ENCODE assay signal across 26 cellular contexts in the genomic region with DNA sequence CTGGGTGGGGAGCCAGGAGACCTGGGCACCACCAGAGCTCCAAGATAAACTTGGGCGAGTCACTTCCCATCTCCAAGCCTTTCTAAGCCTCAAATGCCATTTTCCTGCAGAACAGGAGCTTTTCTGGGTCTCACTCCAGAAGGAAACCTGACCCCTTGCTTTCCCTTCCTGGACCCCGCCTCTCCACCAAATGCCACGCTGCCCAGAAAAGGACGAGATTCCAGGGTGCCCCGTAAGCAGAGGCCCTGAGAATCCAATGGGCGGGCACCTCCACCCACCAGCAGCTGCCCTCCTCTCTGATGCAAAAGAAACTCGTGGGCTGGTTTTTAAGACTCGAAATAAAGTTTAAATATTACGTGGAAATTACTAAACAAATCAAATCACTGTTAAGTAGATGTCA. TPM values are rescaled to one million over a fixed set of nuclear protein-coding genes. Genes with fewer than 3 reads are reported as not detected.
DNase-seq lines count a peak whose midpoint lies in the region; FAIRE-seq and TF ChIP-seq lines count a peak whose summit lies in the region.
"Had no signal": no experiment of that assay in that cellular context is flagged by ENCODE, and none has a peak within 500 bp of the region (broad histone marks: within the 10 kb centered on the region; RNA-seq: fewer than 3 reads in every experiment).

No MANE protein-coding gene starts in this region.

- no peak for FAIRE-seq in H1 (lab: Jason Lieb, UNC)
- FAIRE-seq: A204.1 had no signal

- no peak overlapping the region for H4K5ac ChIP-seq in H1 (ENCODE audit: insufficient read length, low read depth, low read length)

- H3K18ac ChIP-seq in H1 (ENCODE audit: extremely low read depth, low read length) = no peak overlapping the region

- no peak overlapping the region for H3K23ac ChIP-seq in H1 (ENCODE audit: insufficient read length)

- H2BK12ac ChIP-seq in H1 (ENCODE audit: low read depth, low read length) = no peak overlapping the region

- no peak overlapping the region for H3K14ac ChIP-seq in H1 (ENCODE audit: insufficient read length)

- H2AFZ ChIP-seq in H1 (ENCODE audit: low read length) (no peak overlapping the region), osteoblast (ENCODE audit: low read length) (no peak overlapping the region)
- H2AFZ ChIP-seq: parathyroid adenoma had no signal

- H3K27me3 ChIP-seq in H1 (replicated peaks in 1 of 4; ENCODE audit: control insufficient read depth in 3 of 4, extremely low read depth in 1 of 4, insufficient read depth in 3 of 4, low read length in 3 of 4) = no peaks in the 10 kb centered on the region
- H3K27me3 ChIP-seq in stomach = no peaks in the 10 kb centered on the region
- H3K27me3 ChIP-seq in osteoblast (ENCODE audit: insufficient read depth, low read length) = peaks cover 3% of the 10 kb centered on the region
- H3K27me3 ChIP-seq: colonic mucosa had no signal

- H3K27ac Mint-ChIP-seq in mesothelial cell of epicardium = peak overlapping the region; percentile 3
- H3K27ac Mint-ChIP-seq: activated CD4-positive, alpha-beta T cell treated with anti-CD3 and anti-CD28 coated beads, Interleukin-2, amount 10 ng/mL, durations not matched to agents 7 days and 5 days; activated CD8-positive, alpha-beta memory T cell treated with anti-CD3 and anti-CD28 coated beads, Interleukin-2, amount 10 ng/mL, durations not matched to agents 7 days and 5 days; activated T-cell treated with anti-CD3 and anti-CD28 coated beads, Interleukin-2, amount 50 U/mL, for 72 hours; naive thymus-derived CD8-positive, alpha-beta T cell had no signal

- no peak overlapping the region for H3K4ac ChIP-seq in H1 (replicated peaks; ENCODE audit: insufficient read length, low read depth, low read length)

- no peak overlapping the region for H3K27ac ChIP-seq in H1 (ENCODE audit: low read depth, low read length)
- H3K27ac ChIP-seq in stomach = peak overlapping the region in 3 of 5 donors; percentile 18 to 33 (median 26)
- no peak overlapping the region for H3K27ac ChIP-seq in osteoblast (ENCODE audit: low read depth, low read length)
- H3K27ac ChIP-seq: colonic mucosa, WERI-Rb-1 had no signal

- H2BK15ac ChIP-seq in H1 (ENCODE audit: low read length) = no peak overlapping the region

- no peak overlapping the region for H4K91ac ChIP-seq in H1 (replicated peaks; ENCODE audit: insufficient read length, low read length)

- H3K9ac ChIP-seq in H1 (replicated peaks in 1 of 4; ENCODE audit: extremely low read depth in 1 of 4, low read depth in 3 of 4, low read length in 3 of 4) = no peak overlapping the region
- H3K9ac ChIP-seq: parathyroid adenoma had no signal

- H3K23me2 ChIP-seq in H1 (ENCODE audit: low read depth, low read length) = peaks cover 3% of the 10 kb centered on the region; the same call in 1 of the 2 replicates

- H3K4me3 ChIP-seq in H1 (ENCODE audit: extremely low read depth in 1 of 4, insufficient read depth in 2 of 4, low read depth in 3 of 4, low read length in 4 of 4) (0 out of 8 replicates have a peak overlapping the region, but pooled peaks of 1 of the 4 experiments have one; percentile 2), stomach (no peak overlapping the region), osteoblast (ENCODE audit: insufficient read depth, low read length) (no peak overlapping the region)
- H3K4me3 ChIP-seq: colonic mucosa had no signal

- peak overlapping the region; percentile 84; the same call in 1 of the 2 replicates for H2AK5ac ChIP-seq in H1 (ENCODE audit: low read depth, low read length)

- H4K8ac ChIP-seq in H1 (ENCODE audit: extremely low read depth, insufficient read depth, low read length) = no peak overlapping the region; the same call in 1 of the 2 replicates

- no peak for TF ChIP-seq CTCF in H1 (IDR thresholded peaks at IDR 0.05; ENCODE audit: control extremely low read depth in 1 of 3, insufficient read depth in 1 of 3, low read depth in 1 of 3, low read length in 3 of 3)
- no peak for TF ChIP-seq CTCF in mesothelial cell of epicardium (IDR thresholded peaks at IDR 0.05; ENCODE audit: unreplicated experiment)
- TF ChIP-seq CTCF in stomach (IDR thresholded peaks at IDR 0.05) = no peak
- no peak for TF ChIP-seq CTCF in osteoblast (IDR thresholded peaks at IDR 0.05; ENCODE audit: extremely low read depth, low read depth, low read length)

- H3K36me3 Mint-ChIP-seq in mesothelial cell of epicardium = no peaks in the 10 kb centered on the region
- H3K36me3 Mint-ChIP-seq: activated CD8-positive, alpha-beta memory T cell treated with anti-CD3 and anti-CD28 coated beads, Interleukin-2, amount 10 ng/mL, durations not matched to agents 7 days and 5 days; naive thymus-derived CD8-positive, alpha-beta T cell had no signal

- peak overlapping the region; percentile 21 to 37; a peak in 3 of 4 replicates for H3K4me2 ChIP-seq in H1 (ENCODE audit: insufficient read depth in 1 of 2, low read depth in 2 of 2, low read length in 2 of 2)
- no peak overlapping the region for H3K4me2 ChIP-seq in osteoblast (ENCODE audit: insufficient read depth, low read length)

- no peaks in the 10 kb centered on the region for H3K9me3 Mint-ChIP-seq in mesothelial cell of epicardium
- H3K9me3 Mint-ChIP-seq: activated CD4-positive, alpha-beta T cell treated with anti-CD3 and anti-CD28 coated beads, Interleukin-2, amount 10 ng/mL, durations not matched to agents 7 days and 5 days; activated T-cell treated with anti-CD3 and anti-CD28 coated beads, Interleukin-2, amount 50 U/mL, for 72 hours; naive thymus-derived CD8-positive, alpha-beta T cell had no signal

- H2BK120ac ChIP-seq in H1 (replicated peaks; ENCODE audit: low read depth, low read length) = no peak overlapping the region

- POLR2A ChIA-PET in H1 (lab: Charles Lee; ENCODE audit: partially characterized antibody) = interaction anchor here (0.6 to 2.1 kb wide), 6 partner anchors 8 to 459 kb away, joined by 3 to 6 read pairs (median 3); no protein-coding TSS in a partner anchor

- no peak overlapping the region for H3K56ac ChIP-seq in H1 (replicated peaks; ENCODE audit: insufficient read length, low read depth, low read length)

- H3K4me1 Mint-ChIP-seq in mesothelial cell of epicardium = peaks cover 26% of the 10 kb centered on the region
- H3K4me1 Mint-ChIP-seq: activated CD4-positive, alpha-beta T cell treated with anti-CD3 and anti-CD28 coated beads, Interleukin-2, amount 10 ng/mL, durations not matched to agents 7 days and 5 days; activated CD8-positive, alpha-beta memory T cell treated with anti-CD3 and anti-CD28 coated beads, Interleukin-2, amount 10 ng/mL, durations not matched to agents 7 days and 5 days; naive thymus-derived CD8-positive, alpha-beta T cell had no signal

- no peaks in the 10 kb centered on the region for H3K27me3 Mint-ChIP-seq in mesothelial cell of epicardium (ENCODE audit: low read depth)
- H3K27me3 Mint-ChIP-seq: activated CD8-positive, alpha-beta memory T cell treated with anti-CD3 and anti-CD28 coated beads, Interleukin-2, amount 10 ng/mL, durations not matched to agents 7 days and 5 days had no signal

- no peaks in the 10 kb centered on the region; a peak in 1 of 8 replicates for H3K36me3 ChIP-seq in H1 (ENCODE audit: control insufficient read depth in 2 of 4, insufficient read depth in 4 of 4, low read length in 3 of 4)
- no peaks in the 10 kb centered on the region for H3K36me3 ChIP-seq in stomach
- no peaks in the 10 kb centered on the region for H3K36me3 ChIP-seq in osteoblast (ENCODE audit: insufficient read depth, low read length)
- H3K36me3 ChIP-seq: colonic mucosa, WERI-Rb-1 had no signal

- H2BK20ac ChIP-seq in H1 (ENCODE audit: low read length) = no peak overlapping the region

- H4K20me1 ChIP-seq in H1 (replicated peaks in 1 of 2; ENCODE audit: control insufficient read depth in 1 of 2, insufficient read depth in 2 of 2, low read length in 2 of 2) (peaks cover 13 to 20% of the 10 kb centered on the region in 2 experiments), osteoblast (ENCODE audit: insufficient read depth, low read length) (no peaks in the 10 kb centered on the region)

- H3K79me2 ChIP-seq in H1 (ENCODE audit: control insufficient read depth in 1 of 2, insufficient read depth in 2 of 2, low read length in 2 of 2) = peaks cover 0 to 84% of the 10 kb centered on the region in 2 experiments; a peak in 2 of 4 replicates
- H3K79me2 ChIP-seq in osteoblast (ENCODE audit: insufficient read depth, low read length) = no peaks in the 10 kb centered on the region
- H3K79me2 ChIP-seq: parathyroid adenoma had no signal

- TF ChIP-seq POLR2A in H1 (IDR thresholded peaks at IDR 0.05; ENCODE audit: control extremely low read depth in 1 of 2, low read depth in 2 of 2, low read length in 2 of 2) (no peak), stomach (IDR thresholded peaks at IDR 0.05) (no peak)

- WGBS in H1 (ENCODE audit: extremely low coverage in 1 of 2, insufficient coverage in 1 of 2, insufficient read length in 1 of 2, insufficient replicate concordance in 2 of 2, low coverage in 1 of 2, low lambda C conversion rate in 2 of 2, missing lambda C conversion rate in 1 of 2), 2 experiments = 50% methylated on average over 9 of the region's 9 CpGs; no CpG with 5 or more reads in 1 of the 2 experiments
- 48 to 71% (median 60%) methylated on average over 9 of the region's 9 CpGs for WGBS in stomach, 5 donors

- peaks cover 15% of the 10 kb centered on the region for H3K79me1 ChIP-seq in H1 (ENCODE audit: low read depth, low read length)

- no peak for TF ChIP-seq RAD21 in H1 (IDR thresholded peaks at IDR 0.05 in 1 of 2, conservative IDR thresholded peaks at IDR 0.05 in 1 of 2; ENCODE audit: low read depth in 2 of 2, low read length in 2 of 2)

- CTCF ChIA-PET in H1 (lab: Charles Lee; ENCODE audit: partially characterized antibody) = interaction anchor here (0.7 to 2.2 kb wide), 9 partner anchors 9 to 109 kb away, joined by 3 to 6 read pairs (median 3); no protein-coding TSS in a partner anchor

- H3K9me3 ChIP-seq in H1 (ENCODE audit: insufficient read depth in 2 of 2, low read depth in 1 of 2, low read length in 1 of 2) = no peaks in the 10 kb centered on the region
- no peaks in the 10 kb centered on the region for H3K9me3 ChIP-seq in stomach
- no peaks in the 10 kb centered on the region for H3K9me3 ChIP-seq in osteoblast (ENCODE audit: low read depth, low read length)
- H3K9me3 ChIP-seq: colonic mucosa had no signal

- DNase-seq in NCI-H524 (lab: John Stamatoyannopoulos, UW) (peak; percentile 41 to 45), NCI-H524 treated with DMSO at 0.1 percent for 48 hours (lab: John Stamatoyannopoulos, UW) (no peak), H1 (ENCODE audit: low read depth in 1 of 2, low spot score in 2 of 2) (no peak), mesothelial cell of epicardium (ENCODE audit: low spot score in 2 of 2, unreplicated experiment in 2 of 2) (no peak), stomach (no peak), osteoblast (ENCODE audit: insufficient read length, low spot score, missing footprints) (no peak), AG08395 (ENCODE audit: low spot score) (no peak), NCI-H2196 (lab: John Stamatoyannopoulos, UW; ENCODE audit: unreplicated experiment) (no peak)
- DNase-seq: activated CD4-positive, alpha-beta T cell treated with anti-CD3 and anti-CD28 coated beads, Interleukin-2, amount 10 ng/mL, durations not matched to agents 7 days and 5 days; activated CD8-positive, alpha-beta memory T cell treated with anti-CD3 and anti-CD28 coated beads, Interleukin-2, amount 10 ng/mL, durations not matched to agents 7 days and 5 days; activated naive CD4-positive, alpha-beta T cell treated with Interleukin-2 at 50 U/mL for 16 hours; activated T-cell treated with anti-CD3 and anti-CD28 coated beads, Interleukin-2, amount 50 U/mL, for 72 hours; amygdala; colonic mucosa; DMS79 treated with DMSO at 0.1 percent for 48 hours; H7; NCI-H187 treated with DMSO at 0.1 percent for 48 hours; NCI-H345; SHP77; stimulated activated CD8-positive, alpha-beta memory T cell treated with anti-CD3 and anti-CD28 coated beads, Interleukin-4, amount 100 ng/mL, for 48 hours; T-helper 9 cell; WERI-Rb-1 had no signal

- H3K4me3 Mint-ChIP-seq in mesothelial cell of epicardium = no peak overlapping the region
- H3K4me3 Mint-ChIP-seq: activated CD4-positive, alpha-beta T cell treated with anti-CD3 and anti-CD28 coated beads, Interleukin-2, amount 10 ng/mL, durations not matched to agents 7 days and 5 days; activated CD8-positive, alpha-beta memory T cell treated with anti-CD3 and anti-CD28 coated beads, Interleukin-2, amount 10 ng/mL, durations not matched to agents 7 days and 5 days; activated T-cell treated with anti-CD3 and anti-CD28 coated beads, Interleukin-2, amount 50 U/mL, for 72 hours; naive thymus-derived CD8-positive, alpha-beta T cell had no signal

- H2BK5ac ChIP-seq in H1 (ENCODE audit: low read depth, low read length) = 0 out of 2 replicates have a peak overlapping the region, but pooled peaks have one; percentile 10

- intact Hi-C loops in stomach (cut with DNase I; ENCODE audit: low total_unique reads) = no loop called here

- TF ChIP-seq EP300 in H1 (IDR thresholded peaks at IDR 0.05; ENCODE audit: borderline replicate concordance in 1 of 2, low read depth in 2 of 2, low read length in 2 of 2) (no peak), stomach (IDR thresholded peaks at IDR 0.05) (no peak)

- peaks cover 9 to 24% (median 16%) of the 10 kb centered on the region in 4 experiments for H3K4me1 ChIP-seq in H1 (replicated peaks in 1 of 4; ENCODE audit: control insufficient read depth in 3 of 4, insufficient read depth in 4 of 4, low read length in 3 of 4)
- peaks cover 0 to 19% (median 7%) of the 10 kb centered on the region in 4 donors for H3K4me1 ChIP-seq in stomach
- H3K4me1 ChIP-seq in osteoblast (ENCODE audit: insufficient read depth, low read length) = peaks cover 29% of the 10 kb centered on the region
- H3K4me1 ChIP-seq: colonic mucosa, parathyroid adenoma had no signal

RNA-seq across cellular contexts. Expression of a gene that starts 31.3 kb away (rescaled TPM):
- total RNA-seq in H1 (2021; fragmentation: NEBNext Ultra II Directional; extraction: Animal tissue kit (Norgen Biotek cat#: 25700)) = 52.3 and 55.0 TPM in 2 replicates
- polyA plus RNA-seq in H1 (2011; rRNA removed) (38.2 and 41.2 TPM in 2 replicates), stomach (1 to 10 TPM in 1 of 3 donors, under 1 TPM in 2; 0.68 to 1.2 (median 0.81) TPM)
- polyA plus RNA-seq in H1 (2011; cell fraction: cytosol; rRNA removed) = 21.9 TPM
- 39.6 TPM for polyA plus RNA-seq in H1 (2011; cell fraction: nucleus; rRNA removed)
- polyA plus RNA-seq in H1 (2012, experiment 1 of 2) = 39.6 to 51.6 TPM (median 48.3 TPM) in 4 replicates
- 33.1 TPM for polyA plus RNA-seq in H1 (2012, experiment 2 of 2)
- 24.8 TPM for polyA plus RNA-seq in H1 (2013, experiment 1 of 2)
- 27.0 TPM for polyA plus RNA-seq in H1 (2013, experiment 2 of 2)
- 47.8 and 68.0 TPM in 2 replicates for polyA minus RNA-seq in H1 (2011; rRNA and poly(A)+ RNA removed)
- 46.3 TPM for polyA minus RNA-seq in H1 (2011; cell fraction: cytosol; rRNA and poly(A)+ RNA removed)
- polyA minus RNA-seq in H1 (2011; cell fraction: nucleus; rRNA and poly(A)+ RNA removed) = 49.0 TPM
- total RNA-seq in mesothelial cell of epicardium (19.0 to 20.3 TPM (median 19.8 TPM) in 3 replicates), stomach (1 to 10 TPM in 3 of 5 donors, under 1 TPM in 2; 0.29 to 3.5 (median 1.3) TPM), osteoblast (11.6 and 18.3 TPM in 2 replicates)
- total RNA-seq: activated CD4-positive, alpha-beta T cell treated with anti-CD3 and anti-CD28 coated beads, Interleukin-2, amount 10 ng/mL, durations not matched to agents 7 days and 5 days; activated CD8-positive, alpha-beta memory T cell treated with anti-CD3 and anti-CD28 coated beads, Interleukin-2, amount 10 ng/mL, durations not matched to agents 7 days and 5 days; activated T-cell treated with anti-CD3 and anti-CD28 coated beads, Interleukin-2, amount 50 U/mL, for 72 hours; LHCN-M2; naive thymus-derived CD8-positive, alpha-beta T cell had no signal
- polyA plus RNA-seq: naive thymus-derived CD8-positive, alpha-beta T cell had no signal

Comparison
In these comparisons a context has a peak if more than half of its experiments do, and no peak if none do; other contexts are left out.
1. DNase-seq: peak in NCI-H524 (2 of 2); none in NCI-H524 treated with DMSO at 0.1 percent for 48 hours (single experiment), H1 (0 of 2), mesothelial cell of epicardium (0 of 2), stomach (single experiment), osteoblast (single experiment), AG08395 (single experiment) and NCI-H2196 (single experiment).
2. H3K27ac ChIP-seq: peak in stomach (3 of 5); none in H1 (single experiment) and osteoblast (single experiment).